In genomic region chr15:94844533-94845390, GRCh38 we compare ENCODE assay signal across 8 cellular contexts.
DNase-seq lines count a peak whose midpoint lies in the region; ATAC-seq and TF ChIP-seq lines count a peak whose summit lies in the region.

No MANE protein-coding gene starts in this region.

- H3K27ac ChIP-seq in GM23338 (ENCODE audit: low read depth) (no peak overlapping the region), VCaP (peak overlapping the region; percentile 99)

- TF ChIP-seq CTCF in GM23338 (conservative IDR thresholded peaks at IDR 0.05; ENCODE audit: low read depth in 2 of 2) (no peak), VCaP (conservative IDR thresholded peaks at IDR 0.05) (peak; percentile 59), progenitor cell of endocrine pancreas (IDR thresholded peaks at IDR 0.05; ENCODE audit: unreplicated experiment) (no peak)

- H3K27me3 Mint-ChIP-seq in GM23338 (ENCODE audit: insufficient read depth, low read depth, poor library complexity) (peaks cover 18% of the 10 kb centered on the region), progenitor cell of endocrine pancreas (no peaks in the 10 kb centered on the region)
- H3K27me3 Mint-ChIP-seq in T-helper 2 cell treated with Interferon-gamma antibody and Interleukin-4, amounts not matched to agents 5 μg/mL and 100 μg/mL, for 36 hours (ENCODE audit: low read depth) = peaks cover 33% of the 10 kb centered on the region

- H3K4me2 ChIP-seq in GM23338 = peak overlapping the region; percentile 73

- peak; percentile 96 for ATAC-seq in GM23338
- ATAC-seq in left cardiac atrium = peak; percentile 91
- no peak for ATAC-seq in HG02571 (IDR thresholded peaks at IDR 0.05; ENCODE audit: unreplicated experiment)
- no peak for ATAC-seq in HG03520 (IDR thresholded peaks at IDR 0.05; ENCODE audit: unreplicated experiment)

- no peaks in the 10 kb centered on the region for H3K79me2 ChIP-seq in GM23338 (replicated peaks; ENCODE audit: insufficient read depth)

- no peak overlapping the region for H3K27ac Mint-ChIP-seq in GM23338
- H3K27ac Mint-ChIP-seq in progenitor cell of endocrine pancreas = peak overlapping the region; percentile 98
- no peak overlapping the region for H3K27ac Mint-ChIP-seq in T-helper 2 cell treated with Interferon-gamma antibody and Interleukin-4, amounts not matched to agents 5 μg/mL and 100 μg/mL, for 36 hours

- H3K9me3 Mint-ChIP-seq in GM23338 (peaks cover 45% of the 10 kb centered on the region), progenitor cell of endocrine pancreas (ENCODE audit: low read depth) (peaks cover 26% of the 10 kb centered on the region)
- H3K9me3 Mint-ChIP-seq in T-helper 2 cell treated with Interferon-gamma antibody and Interleukin-4, amounts not matched to agents 5 μg/mL and 100 μg/mL, for 36 hours = peaks cover 3% of the 10 kb centered on the region

- H3K27me3 ChIP-seq in GM23338 (ENCODE audit: insufficient read depth) = no peaks in the 10 kb centered on the region

- H3K4me3 Mint-ChIP-seq in GM23338 (peak overlapping the region; percentile 69), progenitor cell of endocrine pancreas (ENCODE audit: low read depth) (peak overlapping the region; percentile 77)
- H3K4me3 Mint-ChIP-seq in T-helper 2 cell treated with Interferon-gamma antibody and Interleukin-4, amounts not matched to agents 5 μg/mL and 100 μg/mL, for 36 hours = no peak overlapping the region

- peaks cover 5% of the 10 kb centered on the region; the same call in 1 of the 2 replicates for H3K9me2 ChIP-seq in GM23338 (ENCODE audit: insufficient read depth)

- intact Hi-C loops in left cardiac atrium (cut with DNase I) = no loop called here

- H3K36me3 Mint-ChIP-seq in GM23338 (ENCODE audit: low read depth) = peaks cover 39% of the 10 kb centered on the region
- peaks cover 5% of the 10 kb centered on the region for H3K36me3 Mint-ChIP-seq in progenitor cell of endocrine pancreas (ENCODE audit: insufficient read depth)
- no peaks in the 10 kb centered on the region for H3K36me3 Mint-ChIP-seq in T-helper 2 cell treated with Interferon-gamma antibody and Interleukin-4, amounts not matched to agents 5 μg/mL and 100 μg/mL, for 36 hours (ENCODE audit: low read depth)

- no peaks in the 10 kb centered on the region for H4K20me1 ChIP-seq in GM23338 (replicated peaks; ENCODE audit: insufficient read depth)

- H3F3A ChIP-seq in GM23338 (replicated peaks; ENCODE audit: low read depth) = no peaks in the 10 kb centered on the region

- no peaks in the 10 kb centered on the region for H3K36me3 ChIP-seq in GM23338 (ENCODE audit: insufficient read depth)

- DNase-seq in GM23338 (ENCODE audit: low spot score) = peak; percentile 70
- DNase-seq in left cardiac atrium = peak; percentile 83
- peak; percentile 41 for DNase-seq in progenitor cell of endocrine pancreas (ENCODE audit: low spot score, unreplicated experiment)
- DNase-seq in activated CD4-positive, alpha-beta T cell treated with anti-CD3 and anti-CD28 coated beads for 48 hours = no peak
- no peak for DNase-seq in T-helper 2 cell treated with Interferon-gamma antibody and Interleukin-4, amounts not matched to agents 5 μg/mL and 100 μg/mL, for 36 hours (ENCODE audit: low spot score)

- H3K4me1 Mint-ChIP-seq in GM23338 (peaks cover 17% of the 10 kb centered on the region), progenitor cell of endocrine pancreas (ENCODE audit: low read depth) (peaks cover 5% of the 10 kb centered on the region)
- H3K4me1 Mint-ChIP-seq in T-helper 2 cell treated with Interferon-gamma antibody and Interleukin-4, amounts not matched to agents 5 μg/mL and 100 μg/mL, for 36 hours (ENCODE audit: low read depth) = no peaks in the 10 kb centered on the region

- H2AFZ ChIP-seq in GM23338 = peak overlapping the region; percentile 67; the same call in 1 of the 2 replicates

- peak overlapping the region; percentile 50 for H3K4me3 ChIP-seq in GM23338

- peaks cover 15% of the 10 kb centered on the region for H3K4me1 ChIP-seq in GM23338 (ENCODE audit: insufficient read depth)

TF ChIP-seq in GM23338, 12 proteins besides CTCF, POLR2A, EP300 and RAD21 (continues in another document):
- TF ChIP-seq ZNF114 (CRISPR knock-in tag; IDR thresholded peaks at IDR 0.05) (no peak), EZH2 (IDR thresholded peaks at IDR 0.05; ENCODE audit: low read depth, unreplicated experiment) (no peak), EZH2phosphoT487 (IDR thresholded peaks at IDR 0.05; ENCODE audit: unreplicated experiment) (no peak), NANOG (IDR thresholded peaks at IDR 0.05; ENCODE audit: borderline replicate concordance) (no peak), STAT1 (IDR thresholded peaks at IDR 0.05; ENCODE audit: unreplicated experiment) (no peak), POLR2AphosphoS5 (IDR thresholded peaks at IDR 0.05; ENCODE audit: low read depth) (no peak), ZNF331 (CRISPR knock-in tag; IDR thresholded peaks at IDR 0.05; ENCODE audit: low read depth) (no peak), CREB1 (CRISPR knock-in tag; IDR thresholded peaks at IDR 0.05; ENCODE audit: low read depth) (no peak), JUNB (IDR thresholded peaks at IDR 0.05; ENCODE audit: unreplicated experiment) (no peak)
- TF ChIP-seq, protein P1, sequence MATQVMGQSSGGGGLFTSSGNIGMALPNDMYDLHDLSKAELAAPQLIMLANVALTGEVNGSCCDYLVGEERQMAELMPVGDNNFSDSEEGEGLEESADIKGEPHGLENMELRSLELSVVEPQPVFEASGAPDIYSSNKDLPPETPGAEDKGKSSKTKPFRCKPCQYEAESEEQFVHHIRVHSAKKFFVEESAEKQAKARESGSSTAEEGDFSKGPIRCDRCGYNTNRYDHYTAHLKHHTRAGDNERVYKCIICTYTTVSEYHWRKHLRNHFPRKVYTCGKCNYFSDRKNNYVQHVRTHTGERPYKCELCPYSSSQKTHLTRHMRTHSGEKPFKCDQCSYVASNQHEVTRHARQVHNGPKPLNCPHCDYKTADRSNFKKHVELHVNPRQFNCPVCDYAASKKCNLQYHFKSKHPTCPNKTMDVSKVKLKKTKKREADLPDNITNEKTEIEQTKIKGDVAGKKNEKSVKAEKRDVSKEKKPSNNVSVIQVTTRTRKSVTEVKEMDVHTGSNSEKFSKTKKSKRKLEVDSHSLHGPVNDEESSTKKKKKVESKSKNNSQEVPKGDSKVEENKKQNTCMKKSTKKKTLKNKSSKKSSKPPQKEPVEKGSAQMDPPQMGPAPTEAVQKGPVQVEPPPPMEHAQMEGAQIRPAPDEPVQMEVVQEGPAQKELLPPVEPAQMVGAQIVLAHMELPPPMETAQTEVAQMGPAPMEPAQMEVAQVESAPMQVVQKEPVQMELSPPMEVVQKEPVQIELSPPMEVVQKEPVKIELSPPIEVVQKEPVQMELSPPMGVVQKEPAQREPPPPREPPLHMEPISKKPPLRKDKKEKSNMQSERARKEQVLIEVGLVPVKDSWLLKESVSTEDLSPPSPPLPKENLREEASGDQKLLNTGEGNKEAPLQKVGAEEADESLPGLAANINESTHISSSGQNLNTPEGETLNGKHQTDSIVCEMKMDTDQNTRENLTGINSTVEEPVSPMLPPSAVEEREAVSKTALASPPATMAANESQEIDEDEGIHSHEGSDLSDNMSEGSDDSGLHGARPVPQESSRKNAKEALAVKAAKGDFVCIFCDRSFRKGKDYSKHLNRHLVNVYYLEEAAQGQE (IDR thresholded peaks at IDR 0.05; ENCODE audit: unreplicated experiment) = no peak
- TF ChIP-seq, protein P2, sequence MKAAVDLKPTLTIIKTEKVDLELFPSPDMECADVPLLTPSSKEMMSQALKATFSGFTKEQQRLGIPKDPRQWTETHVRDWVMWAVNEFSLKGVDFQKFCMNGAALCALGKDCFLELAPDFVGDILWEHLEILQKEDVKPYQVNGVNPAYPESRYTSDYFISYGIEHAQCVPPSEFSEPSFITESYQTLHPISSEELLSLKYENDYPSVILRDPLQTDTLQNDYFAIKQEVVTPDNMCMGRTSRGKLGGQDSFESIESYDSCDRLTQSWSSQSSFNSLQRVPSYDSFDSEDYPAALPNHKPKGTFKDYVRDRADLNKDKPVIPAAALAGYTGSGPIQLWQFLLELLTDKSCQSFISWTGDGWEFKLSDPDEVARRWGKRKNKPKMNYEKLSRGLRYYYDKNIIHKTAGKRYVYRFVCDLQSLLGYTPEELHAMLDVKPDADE (IDR thresholded peaks at IDR 0.05) = no peak

Comparison
In these comparisons a context has a peak if more than half of its experiments do, and no peak if none do; other contexts are left out.
1. ATAC-seq: peak in GM23338 (single experiment) and left cardiac atrium (2 of 2); none in HG02571 (single experiment) and HG03520 (single experiment).
2. DNase-seq: peak in GM23338 (single experiment), left cardiac atrium (single experiment) and progenitor cell of endocrine pancreas (single experiment); none in activated CD4-positive, alpha-beta T cell treated with anti-CD3 and anti-CD28 coated beads for 48 hours (single experiment) and T-helper 2 cell treated with Interferon-gamma antibody and Interleukin-4, amounts not matched to agents 5 μg/mL and 100 μg/mL, for 36 hours (single experiment).